In genomic region chr2:172282944-172283343, GRCh38 we compare ENCODE assay signal across 12 cellular contexts.
DNase-seq lines count a peak whose midpoint lies in the region; ATAC-seq and TF ChIP-seq lines count a peak whose summit lies in the region.
"Had no signal": no experiment of that assay in that cellular context is flagged by ENCODE, and none has a peak within 500 bp of the region (broad histone marks: within the 10 kb centered on the region; RNA-seq: fewer than 3 reads in every experiment).

No MANE protein-coding gene starts in this region.

- H4K20me1 ChIP-seq in GM23338 (replicated peaks; ENCODE audit: insufficient read depth) = no peaks in the 10 kb centered on the region

- H3K27me3 ChIP-seq in RWPE2 (ENCODE audit: insufficient read depth, poor library complexity, severe bottlenecking) (no peaks in the 10 kb centered on the region), GM23338 (ENCODE audit: insufficient read depth) (no peaks in the 10 kb centered on the region)

- H3K4me1 Mint-ChIP-seq in GM23338 = peaks cover 33% of the 10 kb centered on the region

- DNase-seq in H4 (ENCODE audit: low spot score) (peak; percentile 78), RWPE2 (ENCODE audit: low spot score) (peak; percentile 72), epithelial cell of prostate (ENCODE audit: low read depth, low spot score) (peak; percentile 70), renal cortical epithelial cell (ENCODE audit: low read depth) (peak; percentile 16), NCI-H146 (lab: John Stamatoyannopoulos, UW) (no peak), GM23338 (ENCODE audit: low spot score) (no peak), DMS114 treated with DMSO at 0.1 percent for 48 hours (lab: John Stamatoyannopoulos, UW; ENCODE audit: unreplicated experiment) (no peak)
- DNase-seq: activated CD4-positive, alpha-beta T cell treated with anti-CD3 and anti-CD28 coated beads for 4 hours; NK-92 treated with Interleukin-12 subunit alpha and Interleukin-12 subunit beta, amount 100 ng/mL, for 24 hours; stimulated activated CD4-positive, alpha-beta T cell treated with anti-CD3 and anti-CD28 coated beads, Interleukin-15, amount 100 ng/mL, for 24 hours had no signal

- H3F3A ChIP-seq in GM23338 (replicated peaks; ENCODE audit: low read depth) = no peaks in the 10 kb centered on the region

- peaks cover 4% of the 10 kb centered on the region for H3K27me3 Mint-ChIP-seq in GM23338 (ENCODE audit: insufficient read depth, low read depth, poor library complexity)
- H3K27me3 Mint-ChIP-seq: activated naive CD4-positive, alpha-beta T cell treated with anti-CD3 and anti-CD28 coated beads, Interleukin-2, amount 50 U/mL, for 24 hours had no signal

- no peaks in the 10 kb centered on the region; the same call in 2 of the 3 replicates for H3K36me3 Mint-ChIP-seq in GM23338 (ENCODE audit: low read depth)
- H3K36me3 Mint-ChIP-seq: activated naive CD4-positive, alpha-beta T cell treated with anti-CD3 and anti-CD28 coated beads, Interleukin-2, amount 50 U/mL, for 24 hours had no signal

- H3K79me2 ChIP-seq in GM23338 (replicated peaks; ENCODE audit: insufficient read depth) = no peaks in the 10 kb centered on the region

- no peak overlapping the region for H3K27ac Mint-ChIP-seq in GM23338
- H3K27ac Mint-ChIP-seq: activated naive CD4-positive, alpha-beta T cell treated with anti-CD3 and anti-CD28 coated beads, Interleukin-2, amount 50 U/mL, for 24 hours had no signal

- H3K27ac ChIP-seq in RWPE2 (ENCODE audit: poor library complexity, severe bottlenecking) (peak overlapping the region; percentile 74), epithelial cell of prostate (peak overlapping the region; percentile 87), GM23338 (ENCODE audit: low read depth) (no peak overlapping the region)

- ATAC-seq in RWPE2 (ENCODE audit: low read depth) (peak; percentile 80), HG03520 (IDR thresholded peaks at IDR 0.05; ENCODE audit: unreplicated experiment) (no peak), GM23338 (no peak)

- no peaks in the 10 kb centered on the region for H3K9me3 ChIP-seq in RWPE2 (ENCODE audit: severe bottlenecking)

- TF ChIP-seq CTCF in RWPE2 (IDR thresholded peaks at IDR 0.05; ENCODE audit: poor library complexity, severe bottlenecking) (no peak), GM23338 (conservative IDR thresholded peaks at IDR 0.05; ENCODE audit: low read depth in 2 of 2) (no peak)

- H3K4me3 ChIP-seq in RWPE2 (ENCODE audit: severe bottlenecking) = no peak overlapping the region
- no peak overlapping the region for H3K4me3 ChIP-seq in GM23338

- no peaks in the 10 kb centered on the region for H3K36me3 ChIP-seq in RWPE2 (ENCODE audit: low read depth)
- no peaks in the 10 kb centered on the region for H3K36me3 ChIP-seq in GM23338 (ENCODE audit: insufficient read depth)

- no peak overlapping the region for H3K4me3 Mint-ChIP-seq in GM23338
- H3K4me3 Mint-ChIP-seq: activated naive CD4-positive, alpha-beta T cell treated with anti-CD3 and anti-CD28 coated beads, Interleukin-2, amount 50 U/mL, for 24 hours had no signal

- H3K9me2 ChIP-seq in GM23338 (ENCODE audit: insufficient read depth) = no peaks in the 10 kb centered on the region

- no peak overlapping the region for H3K4me2 ChIP-seq in GM23338

- H2AFZ ChIP-seq in GM23338 = no peak overlapping the region

- H3K4me1 ChIP-seq in RWPE2 (ENCODE audit: insufficient read depth, poor library complexity, severe bottlenecking) (peaks cover 25% of the 10 kb centered on the region), GM23338 (ENCODE audit: insufficient read depth) (peaks cover 25% of the 10 kb centered on the region)

- H3K9me3 Mint-ChIP-seq in GM23338 = no peaks in the 10 kb centered on the region
- H3K9me3 Mint-ChIP-seq: activated naive CD4-positive, alpha-beta T cell treated with anti-CD3 and anti-CD28 coated beads, Interleukin-2, amount 50 U/mL, for 24 hours had no signal

TF ChIP-seq in GM23338, 12 proteins besides CTCF, POLR2A, EP300 and RAD21:
- TF ChIP-seq EZH2 (IDR thresholded peaks at IDR 0.05; ENCODE audit: low read depth, unreplicated experiment) (no peak), JUNB (IDR thresholded peaks at IDR 0.05; ENCODE audit: unreplicated experiment) (no peak), ZNF114 (CRISPR knock-in tag; IDR thresholded peaks at IDR 0.05) (no peak), STAT1 (IDR thresholded peaks at IDR 0.05; ENCODE audit: unreplicated experiment) (no peak), REST (IDR thresholded peaks at IDR 0.05; ENCODE audit: unreplicated experiment) (no peak), NANOG (IDR thresholded peaks at IDR 0.05; ENCODE audit: borderline replicate concordance) (no peak), POLR2AphosphoS5 (IDR thresholded peaks at IDR 0.05; ENCODE audit: low read depth) (no peak), EZH2phosphoT487 (IDR thresholded peaks at IDR 0.05; ENCODE audit: unreplicated experiment) (no peak), ETS1 (IDR thresholded peaks at IDR 0.05) (no peak), CREB1 (CRISPR knock-in tag; IDR thresholded peaks at IDR 0.05; ENCODE audit: low read depth) (no peak), ZNF331 (CRISPR knock-in tag; IDR thresholded peaks at IDR 0.05; ENCODE audit: low read depth) (no peak)

Comparison
In these comparisons a context has a peak if more than half of its experiments do, and no peak if none do; other contexts are left out.
1. DNase-seq: peak in H4 (single experiment), RWPE2 (single experiment), epithelial cell of prostate (single experiment) and renal cortical epithelial cell (single experiment); none in NCI-H146 (single experiment), GM23338 (single experiment) and DMS114 treated with DMSO at 0.1 percent for 48 hours (single experiment).